9 cellular contexts compared by ENCODE assay signal in the genomic region with DNA sequence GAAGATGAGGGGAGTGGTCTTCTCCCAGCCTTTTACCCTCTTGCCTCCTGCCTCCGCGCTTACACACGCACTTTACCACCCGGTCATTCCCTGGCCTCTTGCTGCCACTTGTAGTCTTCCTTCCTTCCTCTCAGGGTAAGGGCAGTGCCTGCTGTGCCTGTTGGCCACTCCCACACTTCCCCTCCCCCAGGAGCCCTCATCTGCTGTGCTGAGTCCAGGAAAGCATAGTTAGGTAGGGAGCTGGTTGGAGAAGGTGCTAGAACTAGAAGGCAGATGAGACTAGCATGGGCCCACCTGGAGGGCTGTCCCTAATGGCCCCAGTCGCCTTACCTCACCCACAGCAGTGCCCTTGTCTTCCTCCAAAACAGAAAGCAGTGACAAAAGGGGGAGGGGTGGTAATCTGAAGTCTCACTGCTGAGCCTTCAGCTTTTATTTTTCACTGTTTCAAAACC. TPM values are rescaled to one million over a fixed set of nuclear protein-coding genes. Genes with fewer than 3 reads are reported as not detected.
DNase-seq lines count a peak whose midpoint lies in the region; ATAC-seq lines count a peak whose summit lies in the region.
"Had no signal": no experiment of that assay in that cellular context is flagged by ENCODE, and none has a peak within 500 bp of the region (broad histone marks: within the 10 kb centered on the region; RNA-seq: fewer than 3 reads in every experiment).

No MANE protein-coding gene starts in this region.

- DNase-seq in NCI-H187 (lab: John Stamatoyannopoulos, UW) (peak; percentile 66 to 93), left kidney (ENCODE audit: low read depth, low spot score) (peak; percentile 71), NCI-H446 treated with DMSO at 0.1 percent for 48 hours (lab: John Stamatoyannopoulos, UW) (no peak), dedifferentiated amniotic fluid mesenchymal stem cell (ENCODE audit: extremely low spot score) (no peak)
- no peak for DNase-seq in activated naive CD8-positive, alpha-beta T cell treated with anti-CD3 and anti-CD28 coated beads, Interleukin-2, amount 50 U/mL, for 24 hours

- H3K9me3 ChIP-seq in BLaER1 treated with 17β-estradiol and CSF1 and Interleukin-3, amounts not matched to agents 10 nM and 100 nM (replicated peaks in 1 of 11), result no peaks in the 10 kb centered on the region
- H3K9me3 ChIP-seq in thymus (ENCODE audit: control insufficient read depth), result no peaks in the 10 kb centered on the region
- H3K9me3 ChIP-seq: ovary had no signal

- ATAC-seq in activated naive CD8-positive, alpha-beta T cell treated with anti-CD3 and anti-CD28 coated beads, Interleukin-2, amount 50 U/mL, for 24 hours, result no peak
- no peak for ATAC-seq in GM18873 (IDR thresholded peaks at IDR 0.05; ENCODE audit: low FRiP score, unreplicated experiment)

- H3K27ac ChIP-seq in BLaER1 treated with 17β-estradiol and CSF1 and Interleukin-3, amounts not matched to agents 10 nM and 100 nM, result peak overlapping the region; percentile 56 to 82 (median 66)
- H3K27ac ChIP-seq in thymus (ENCODE audit: low read depth), result peak overlapping the region; percentile 64

- peak overlapping the region; percentile 81 for H3K27ac Mint-ChIP-seq in activated naive CD8-positive, alpha-beta T cell treated with anti-CD3 and anti-CD28 coated beads, Interleukin-2, amount 50 U/mL, for 24 hours

- H3K4me1 ChIP-seq in BLaER1 treated with 17β-estradiol and CSF1 and Interleukin-3, amounts not matched to agents 10 nM and 100 nM, result peaks cover 72 to 100% (median 94%) of the 10 kb centered on the region in 10 experiments
- peaks cover 15% of the 10 kb centered on the region for H3K4me1 ChIP-seq in thymus (ENCODE audit: control insufficient read depth, insufficient read depth, low read length)

- 58% methylated on average over 5 of the region's 5 CpGs for WGBS in thymus

- H3K4me2 ChIP-seq in BLaER1 treated with 17β-estradiol and CSF1 and Interleukin-3, amounts not matched to agents 10 nM and 100 nM, result peak overlapping the region; percentile 81 to 92 (median 87)

- peaks cover 39% of the 10 kb centered on the region for H3K4me1 Mint-ChIP-seq in activated naive CD8-positive, alpha-beta T cell treated with anti-CD3 and anti-CD28 coated beads, Interleukin-2, amount 50 U/mL, for 24 hours

- peak overlapping the region; percentile 34 to 67 (median 50); a peak in 19 of 22 replicates for H3K9ac ChIP-seq in BLaER1 treated with 17β-estradiol and CSF1 and Interleukin-3, amounts not matched to agents 10 nM and 100 nM

- H3K27me3 ChIP-seq in BLaER1 treated with 17β-estradiol and CSF1 and Interleukin-3, amounts not matched to agents 10 nM and 100 nM, result no peaks in the 10 kb centered on the region
- H3K27me3 ChIP-seq in thymus (ENCODE audit: control insufficient read depth, insufficient read depth), result no peaks in the 10 kb centered on the region
- H3K27me3 ChIP-seq: ovary had no signal

- H3K4me3 Mint-ChIP-seq in activated naive CD8-positive, alpha-beta T cell treated with anti-CD3 and anti-CD28 coated beads, Interleukin-2, amount 50 U/mL, for 24 hours, result no peak overlapping the region

- H3K36me3 ChIP-seq in BLaER1 treated with 17β-estradiol and CSF1 and Interleukin-3, amounts not matched to agents 10 nM and 100 nM, result peaks cover 33 to 78% (median 63%) of the 10 kb centered on the region in 11 experiments
- H3K36me3 ChIP-seq in thymus (ENCODE audit: control insufficient read depth, insufficient read depth), result peaks cover 27% of the 10 kb centered on the region
- H3K36me3 ChIP-seq: ovary had no signal

- no peaks in the 10 kb centered on the region for H3K27me3 Mint-ChIP-seq in activated naive CD8-positive, alpha-beta T cell treated with anti-CD3 and anti-CD28 coated beads, Interleukin-2, amount 50 U/mL, for 24 hours

- peaks cover 21% of the 10 kb centered on the region for H3K36me3 Mint-ChIP-seq in activated naive CD8-positive, alpha-beta T cell treated with anti-CD3 and anti-CD28 coated beads, Interleukin-2, amount 50 U/mL, for 24 hours (ENCODE audit: low read depth)

- peak overlapping the region in 3 of 10 experiments; percentile 2 to 30 (median 29); a peak in 5 of 20 replicates for H3K4me3 ChIP-seq in BLaER1 treated with 17β-estradiol and CSF1 and Interleukin-3, amounts not matched to agents 10 nM and 100 nM
- no peak overlapping the region for H3K4me3 ChIP-seq in thymus (ENCODE audit: low read length)
- H3K4me3 ChIP-seq: ovary had no signal

- 0 out of 22 replicates have a peak, but pooled peaks cover 0 to 8% (median 0%) of the 10 kb centered on the region in 11 experiments for H4K20me1 ChIP-seq in BLaER1 treated with 17β-estradiol and CSF1 and Interleukin-3, amounts not matched to agents 10 nM and 100 nM

- H3K9me3 Mint-ChIP-seq in activated naive CD8-positive, alpha-beta T cell treated with anti-CD3 and anti-CD28 coated beads, Interleukin-2, amount 50 U/mL, for 24 hours, result no peaks in the 10 kb centered on the region

RNA-seq across cellular contexts. Expression of gene SRSF5, which starts 54.3 kb away (rescaled TPM):
- 589 TPM for polyA plus RNA-seq in thymus

Comparison
In these comparisons a context has a peak if more than half of its experiments do, and no peak if none do; other contexts are left out.
1. DNase-seq: peak in NCI-H187 (2 of 2) and left kidney (single experiment); none in activated naive CD8-positive, alpha-beta T cell treated with anti-CD3 and anti-CD28 coated beads, Interleukin-2, amount 50 U/mL, for 24 hours (single experiment), NCI-H446 treated with DMSO at 0.1 percent for 48 hours (single experiment) and dedifferentiated amniotic fluid mesenchymal stem cell (single experiment).